In the genomic region with DNA sequence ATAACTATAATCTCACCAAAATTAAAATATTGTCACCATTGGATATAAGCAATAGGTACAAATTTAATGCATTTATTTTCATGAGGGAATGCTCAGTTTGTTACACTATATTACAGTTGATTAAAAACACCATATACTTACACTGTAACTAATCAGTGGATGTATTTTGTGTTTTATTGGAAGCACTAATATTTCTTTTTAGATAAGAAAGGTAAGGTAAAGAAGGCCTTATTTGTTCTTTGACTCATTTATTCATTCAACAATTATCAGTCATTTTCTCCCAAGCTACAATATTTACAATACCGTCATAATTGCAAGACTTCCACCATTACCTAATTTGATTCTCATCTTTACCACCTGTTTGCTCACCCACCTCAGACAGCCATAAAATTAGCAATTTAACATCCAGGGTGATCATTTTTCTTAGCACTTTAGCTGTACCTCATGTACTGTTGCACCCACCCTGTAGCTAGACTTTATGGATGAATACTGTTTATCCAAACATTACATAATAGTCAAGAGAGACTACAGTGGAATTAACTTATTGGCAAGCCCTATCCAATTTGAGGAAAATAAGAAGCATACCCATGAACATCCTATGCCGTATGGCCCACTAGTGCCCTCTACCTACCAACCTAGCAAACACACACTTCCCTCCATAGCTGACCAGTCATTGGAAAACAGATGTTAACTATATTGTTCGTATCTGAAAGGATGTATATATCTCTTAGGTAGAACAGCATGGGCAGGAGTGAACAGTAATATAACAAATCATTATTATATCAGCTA, we compare ENCODE assay signal across 8 cellular contexts.
DNase-seq lines count a peak whose midpoint lies in the region; ATAC-seq and TF ChIP-seq lines count a peak whose summit lies in the region.

No MANE protein-coding gene starts in this region.

- H3K79me2 ChIP-seq in GM23338 (replicated peaks; ENCODE audit: insufficient read depth): no peaks in the 10 kb centered on the region
- H3K79me2 ChIP-seq in OCI-LY7 (ENCODE audit: insufficient read depth, low read depth, low read length): no peaks in the 10 kb centered on the region

- H3K4me2 ChIP-seq in GM23338 (no peak overlapping the region), OCI-LY7 (ENCODE audit: low read length) (no peak overlapping the region)

- no peaks in the 10 kb centered on the region for H3K9me2 ChIP-seq in GM23338 (ENCODE audit: insufficient read depth)
- no peaks in the 10 kb centered on the region for H3K9me2 ChIP-seq in OCI-LY7 (ENCODE audit: insufficient read depth, low read length)

- no peak for TF ChIP-seq EP300 in transverse colon (IDR thresholded peaks at IDR 0.05; ENCODE audit: low read depth)

- H3K4me3 ChIP-seq in GM23338: no peak overlapping the region
- H3K4me3 ChIP-seq in OCI-LY7 (ENCODE audit: low read depth, low read length, poor library complexity, severe bottlenecking): no peak overlapping the region
- H3K4me3 ChIP-seq in fibroblast of pulmonary artery (replicated peaks; ENCODE audit: low read depth, low read length): no peak overlapping the region
- no peak overlapping the region for H3K4me3 ChIP-seq in transverse colon

- POLR2A ChIA-PET in OCI-LY7 (lab: Charles Lee): interaction anchor here (1.0 kb wide), 2 partner anchors 16 to 78 kb away, joined by 3 read pairs; no protein-coding TSS in a partner anchor

- no peak for TF ChIP-seq POLR2A in transverse colon (IDR thresholded peaks at IDR 0.05)

- DNase-seq in AG08395 (ENCODE audit: low spot score) (peak; percentile 7), GM23338 (ENCODE audit: low spot score) (peak; percentile 68), OCI-LY7 (ENCODE audit: low spot score) (peak; percentile 37), fibroblast of pulmonary artery (ENCODE audit: low read depth) (peak; percentile 52), transverse colon (no peak), D341Med (ENCODE audit: low spot score) (no peak)
- DNase-seq in stimulated activated CD4-positive, alpha-beta T cell treated with anti-CD3 and anti-CD28 coated beads, Interleukin-4, amount 100 ng/mL, for 24 hours: no peak

- in situ Hi-C loops in transverse colon (cut with MboI; ENCODE audit: low pct_ligation_motif_present in 1 of 4, low pct_unique_long_range_greater_than_20kb in 1 of 4, low sequenced_read_pairs in 3 of 4): no loop called here

- H3K27ac ChIP-seq in GM23338 (ENCODE audit: low read depth) (no peak overlapping the region), OCI-LY7 (ENCODE audit: low read depth, low read length, poor library complexity, severe bottlenecking) (no peak overlapping the region), transverse colon (no peak overlapping the region)

- H3K27ac Mint-ChIP-seq in GM23338: no peak overlapping the region

- H3K4me1 ChIP-seq in GM23338 (ENCODE audit: insufficient read depth) (no peaks in the 10 kb centered on the region), OCI-LY7 (ENCODE audit: insufficient read depth, low read length, poor library complexity, severe bottlenecking) (no peaks in the 10 kb centered on the region), transverse colon (no peaks in the 10 kb centered on the region)

- no peaks in the 10 kb centered on the region for H3F3A ChIP-seq in GM23338 (replicated peaks; ENCODE audit: low read depth)

- H3K9me3 ChIP-seq in OCI-LY7 (ENCODE audit: low read length) (no peaks in the 10 kb centered on the region), transverse colon (no peaks in the 10 kb centered on the region)

- no peaks in the 10 kb centered on the region for H3K27me3 Mint-ChIP-seq in GM23338 (ENCODE audit: insufficient read depth, low read depth, poor library complexity)

- H3K36me3 ChIP-seq in GM23338 (ENCODE audit: insufficient read depth) (no peaks in the 10 kb centered on the region), OCI-LY7 (ENCODE audit: insufficient read depth, low read length) (no peaks in the 10 kb centered on the region; the same call in 1 of the 2 replicates), transverse colon (no peaks in the 10 kb centered on the region)

- H3K36me3 Mint-ChIP-seq in GM23338 (ENCODE audit: low read depth): no peaks in the 10 kb centered on the region

- 65 to 85% methylated on average over 3 of the region's 3 CpGs for WGBS in transverse colon (ENCODE audit: low coverage in 1 of 2), 2 donors

- TF ChIP-seq CTCF in GM23338 (conservative IDR thresholded peaks at IDR 0.05; ENCODE audit: low read depth in 2 of 2) (peak; percentile 77 to 86), OCI-LY7 (conservative IDR thresholded peaks at IDR 0.05; ENCODE audit: low read length) (peak; percentile 79), fibroblast of pulmonary artery (IDR thresholded peaks at IDR 0.05; ENCODE audit: low read length, missing control alignments) (peak; percentile 63), transverse colon (IDR thresholded peaks at IDR 0.05) (peak; percentile 7 to 38 (median 29))

- no peaks in the 10 kb centered on the region for H3K9me3 Mint-ChIP-seq in GM23338

- intact Hi-C loops in OCI-LY7 (cut with micrococcal nuclease; ENCODE audit: unreplicated experiment): loop anchor here (10.0 kb wide), 1 partner anchor 178 kb away; no protein-coding TSS in a partner anchor
- intact Hi-C loops in transverse colon (cut with DNase I; ENCODE audit: low total_unique reads): no loop called here

- H4K20me1 ChIP-seq in GM23338 (replicated peaks; ENCODE audit: insufficient read depth) (no peaks in the 10 kb centered on the region), OCI-LY7 (ENCODE audit: insufficient read depth, low read length) (peaks cover 6% of the 10 kb centered on the region; the same call in 1 of the 2 replicates)

- H3K27me3 ChIP-seq in GM23338 (ENCODE audit: insufficient read depth) (no peaks in the 10 kb centered on the region), transverse colon (no peaks in the 10 kb centered on the region)

- ATAC-seq in GM23338: peak; percentile 97
- ATAC-seq in GM21825 (IDR thresholded peaks at IDR 0.05; ENCODE audit: unreplicated experiment): no peak

- no peak overlapping the region for H3K4me3 Mint-ChIP-seq in GM23338

- H2AFZ ChIP-seq in GM23338 (no peak overlapping the region), OCI-LY7 (ENCODE audit: low read length) (no peak overlapping the region)

- CTCF ChIA-PET in OCI-LY7 (lab: Charles Lee; ENCODE audit: unreplicated experiment): no interaction called here

- H3K4me1 Mint-ChIP-seq in GM23338: peaks cover 6% of the 10 kb centered on the region

- no TSS peak for BruUV-seq in OCI-LY7 (replicated peaks; lab: Mats Ljungman, UMichigan)

TF ChIP-seq in GM23338, 12 proteins besides CTCF, POLR2A, EP300 and RAD21 (continues in another document):
- TF ChIP-seq EZH2phosphoT487 (IDR thresholded peaks at IDR 0.05; ENCODE audit: unreplicated experiment): no peak
- no peak for TF ChIP-seq ZNF114 (CRISPR knock-in tag; IDR thresholded peaks at IDR 0.05)
- TF ChIP-seq REST (IDR thresholded peaks at IDR 0.05; ENCODE audit: unreplicated experiment): no peak
- TF ChIP-seq, protein P1, sequence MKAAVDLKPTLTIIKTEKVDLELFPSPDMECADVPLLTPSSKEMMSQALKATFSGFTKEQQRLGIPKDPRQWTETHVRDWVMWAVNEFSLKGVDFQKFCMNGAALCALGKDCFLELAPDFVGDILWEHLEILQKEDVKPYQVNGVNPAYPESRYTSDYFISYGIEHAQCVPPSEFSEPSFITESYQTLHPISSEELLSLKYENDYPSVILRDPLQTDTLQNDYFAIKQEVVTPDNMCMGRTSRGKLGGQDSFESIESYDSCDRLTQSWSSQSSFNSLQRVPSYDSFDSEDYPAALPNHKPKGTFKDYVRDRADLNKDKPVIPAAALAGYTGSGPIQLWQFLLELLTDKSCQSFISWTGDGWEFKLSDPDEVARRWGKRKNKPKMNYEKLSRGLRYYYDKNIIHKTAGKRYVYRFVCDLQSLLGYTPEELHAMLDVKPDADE (IDR thresholded peaks at IDR 0.05): no peak

Comparison
In these comparisons a context has a peak if more than half of its experiments do, and no peak if none do; other contexts are left out.
1. DNase-seq: peak in AG08395 (single experiment), GM23338 (single experiment), OCI-LY7 (single experiment) and fibroblast of pulmonary artery (single experiment); none in transverse colon (single experiment), stimulated activated CD4-positive, alpha-beta T cell treated with anti-CD3 and anti-CD28 coated beads, Interleukin-4, amount 100 ng/mL, for 24 hours (single experiment) and D341Med (single experiment).
2. CTCF ChIP-seq: peak in every context shown above with its lines; median percentile 82 in GM23338; 79 in OCI-LY7; 63 in fibroblast of pulmonary artery; 29 in transverse colon.